In the genomic region with DNA sequence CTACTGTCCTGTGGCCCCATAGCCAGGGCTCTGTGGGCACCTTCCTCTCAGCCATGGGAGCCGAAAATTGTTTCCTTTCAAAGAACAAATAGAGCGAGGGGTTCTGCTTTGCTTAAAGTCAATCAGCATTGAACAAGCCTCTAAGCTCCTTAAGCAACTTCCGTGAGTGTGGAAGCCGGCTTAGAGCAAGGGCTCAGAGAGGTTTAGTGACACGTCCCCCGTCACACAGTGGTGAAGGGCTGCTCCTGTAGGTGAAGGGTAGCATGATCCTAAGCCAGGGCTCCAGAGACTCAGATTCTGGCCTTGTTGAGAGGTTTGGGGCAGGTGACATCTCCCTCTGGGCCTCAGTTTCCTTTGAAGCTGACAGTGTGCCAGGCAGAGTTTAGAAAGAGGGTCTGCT, we compare ENCODE assay signal across 16 cellular contexts.
A peak's percentile ranks its signal among the peaks of the same experiment; 100 is the strongest.
DNase-seq lines count a peak whose midpoint lies in the region; ATAC-seq, FAIRE-seq and TF ChIP-seq lines count a peak whose summit lies in the region.
"Had no signal": no experiment of that assay in that cellular context is flagged by ENCODE, and none has a peak within 500 bp of the region (broad histone marks: within the 10 kb centered on the region; RNA-seq: fewer than 3 reads in every experiment).

No MANE protein-coding gene starts in this region.

- TF ChIP-seq POLR2A in stomach (IDR thresholded peaks at IDR 0.05) = no peak
- no peak for TF ChIP-seq POLR2A in spleen (IDR thresholded peaks at IDR 0.05)

- peaks cover 9 to 41% of the 10 kb centered on the region in 2 donors for H3K4me1 ChIP-seq in esophagus (ENCODE audit: control insufficient read depth in 2 of 2, insufficient read depth in 2 of 2, low read length in 1 of 2)
- H3K4me1 ChIP-seq in lower lobe of right lung = peaks cover 15% of the 10 kb centered on the region
- no peaks in the 10 kb centered on the region for H3K4me1 ChIP-seq in hepatocyte (ENCODE audit: insufficient read depth)
- H3K4me1 ChIP-seq in stomach = peaks cover 0 to 9% (median 0%) of the 10 kb centered on the region in 4 donors
- H3K4me1 ChIP-seq in spleen = no peaks in the 10 kb centered on the region

- peak overlapping the region; percentile 91 for H3K27ac ChIP-seq in RWPE1
- peak overlapping the region; percentile 57 to 65 for H3K27ac ChIP-seq in esophagus (ENCODE audit: low read depth in 2 of 2, low read length in 1 of 2)
- H3K27ac ChIP-seq in lower lobe of right lung = no peak overlapping the region
- no peak overlapping the region for H3K27ac ChIP-seq in hepatocyte
- H3K27ac ChIP-seq in stomach = no peak overlapping the region
- H3K27ac ChIP-seq in spleen = no peak overlapping the region
- H3K27ac ChIP-seq: BLaER1 treated with 17β-estradiol and CSF1 and Interleukin-3, amounts not matched to agents 10 nM and 100 nM had no signal

- no peak for TF ChIP-seq CTCF in D721Med (IDR thresholded peaks at IDR 0.05; ENCODE audit: insufficient read depth, missing control alignments)
- no peak for TF ChIP-seq CTCF in RWPE1 (conservative IDR thresholded peaks at IDR 0.05; ENCODE audit: low read depth)
- no peak for TF ChIP-seq CTCF in lower lobe of right lung (IDR thresholded peaks at IDR 0.05)
- TF ChIP-seq CTCF in hepatocyte (IDR thresholded peaks at IDR 0.05; ENCODE audit: poor library complexity) = no peak
- TF ChIP-seq CTCF in stomach (IDR thresholded peaks at IDR 0.05) = no peak
- TF ChIP-seq CTCF in spleen (IDR thresholded peaks at IDR 0.05 in 8 of 11, conservative IDR thresholded peaks at IDR 0.05 in 3 of 11) = no peak

- H3K9me3 ChIP-seq in esophagus (ENCODE audit: control insufficient read depth in 2 of 2, insufficient read depth in 1 of 2, low read depth in 1 of 2, low read length in 1 of 2) = no peaks in the 10 kb centered on the region
- H3K9me3 ChIP-seq in lower lobe of right lung = no peaks in the 10 kb centered on the region
- H3K9me3 ChIP-seq in hepatocyte (ENCODE audit: low read depth) = no peaks in the 10 kb centered on the region
- H3K9me3 ChIP-seq in stomach = no peaks in the 10 kb centered on the region
- no peaks in the 10 kb centered on the region for H3K9me3 ChIP-seq in spleen
- H3K9me3 ChIP-seq: BLaER1 treated with 17β-estradiol and CSF1 and Interleukin-3, amounts not matched to agents 10 nM and 100 nM had no signal

- CTCF ChIA-PET in RWPE1 (lab: Yijun Ruan, JAX) = interaction anchor here (0.6 to 0.7 kb wide), 3 partner anchors 68 to 1371 kb away, joined by 3 read pairs; no protein-coding TSS in a partner anchor

- TF ChIP-seq EP300 in stomach (IDR thresholded peaks at IDR 0.05) = no peak

- 65 to 68% methylated on average over 6 of the region's 6 CpGs for WGBS in esophagus, 2 donors
- 93% methylated on average over 6 of the region's 6 CpGs for WGBS in hepatocyte (ENCODE audit: low lambda C conversion rate, missing lambda C conversion rate)
- WGBS in stomach, 5 donors = 78 to 93% (median 89%) methylated on average over 6 of the region's 6 CpGs
- 83 to 89% (median 87%) methylated on average over 6 of the region's 6 CpGs for WGBS in spleen, 5 donors

- ATAC-seq in lower lobe of right lung (peak in 1 of 2 donors; percentile 36), HG03457 (IDR thresholded peaks at IDR 0.05; ENCODE audit: unreplicated experiment) (no peak)
- ATAC-seq: CD8-positive, alpha-beta T cell; GM12878 had no signal

- no peaks in the 10 kb centered on the region for H4K20me1 ChIP-seq in hepatocyte (ENCODE audit: insufficient read depth, poor library complexity, severe bottlenecking)
- H4K20me1 ChIP-seq: BLaER1 treated with 17β-estradiol and CSF1 and Interleukin-3, amounts not matched to agents 10 nM and 100 nM had no signal

- H3K27me3 ChIP-seq in esophagus (ENCODE audit: control insufficient read depth in 1 of 2, insufficient read depth in 2 of 2, low read length in 2 of 2) (no peaks in the 10 kb centered on the region), lower lobe of right lung (ENCODE audit: low read depth) (peaks cover 14% of the 10 kb centered on the region), hepatocyte (no peaks in the 10 kb centered on the region), stomach (peaks cover 0 to 47% (median 0%) of the 10 kb centered on the region in 3 donors), spleen (replicated peaks in 1 of 7) (peaks cover 0 to 47% (median 0%) of the 10 kb centered on the region in 7 donors)

- H3K4me2 ChIP-seq in hepatocyte = no peak overlapping the region
- H3K4me2 ChIP-seq: BLaER1 treated with 17β-estradiol and CSF1 and Interleukin-3, amounts not matched to agents 10 nM and 100 nM had no signal

- FAIRE-seq in D721Med (lab: Jason Lieb, UNC) = no peak
- FAIRE-seq: GM12878, H1 had no signal

- DNase-seq in D721Med (ENCODE audit: insufficient read length, low spot score) (peak; percentile 38), RWPE1 (ENCODE audit: low spot score) (no peak), lower lobe of right lung (peak; percentile 21), hepatocyte (ENCODE audit: low spot score) (no peak), stomach (no peak), spleen (no peak)
- DNase-seq: Calu3; CD8-positive, alpha-beta T cell; DMS79 treated with DMSO at 0.1 percent for 48 hours; GF-D8; H9 had no signal

- H3K4me3 ChIP-seq in esophagus (ENCODE audit: low read depth in 1 of 2, low read length in 2 of 2) (no peak overlapping the region), lower lobe of right lung (no peak overlapping the region), hepatocyte (no peak overlapping the region), stomach (no peak overlapping the region), spleen (no peak overlapping the region)
- H3K4me3 ChIP-seq: BLaER1 treated with 17β-estradiol and CSF1 and Interleukin-3, amounts not matched to agents 10 nM and 100 nM; GM12878 had no signal

- no peaks in the 10 kb centered on the region for H3K79me2 ChIP-seq in hepatocyte

- POLR2A ChIA-PET in RWPE1 (lab: Yijun Ruan, JAX; ENCODE audit: low non-redundant PET) = no interaction called here

- intact Hi-C loops in lower lobe of right lung (cut with DNase I) (no loop called here), stomach (cut with DNase I; ENCODE audit: low total_unique reads) (no loop called here), spleen (cut with DNase I; ENCODE audit: low total_unique reads) (no loop called here)

- H3K36me3 ChIP-seq in esophagus (ENCODE audit: control insufficient read depth in 2 of 2, insufficient read depth in 2 of 2, low read length in 1 of 2) = no peaks in the 10 kb centered on the region
- H3K36me3 ChIP-seq in lower lobe of right lung = no peaks in the 10 kb centered on the region
- no peaks in the 10 kb centered on the region for H3K36me3 ChIP-seq in hepatocyte (replicated peaks; ENCODE audit: insufficient read depth, low read depth)
- H3K36me3 ChIP-seq in stomach = no peaks in the 10 kb centered on the region
- H3K36me3 ChIP-seq in spleen = no peaks in the 10 kb centered on the region
- H3K36me3 ChIP-seq: BLaER1 treated with 17β-estradiol and CSF1 and Interleukin-3, amounts not matched to agents 10 nM and 100 nM had no signal

- no peak overlapping the region for H2AFZ ChIP-seq in hepatocyte

- no peaks in the 10 kb centered on the region for H3K9me2 ChIP-seq in hepatocyte (replicated peaks; ENCODE audit: insufficient read depth)

Comparison
In these comparisons a context has a peak if more than half of its experiments do, and no peak if none do; other contexts are left out.
1. DNase-seq: peak in D721Med (single experiment) and lower lobe of right lung (single experiment); none in RWPE1 (single experiment), hepatocyte (single experiment), stomach (single experiment) and spleen (single experiment).
2. H3K27ac ChIP-seq: peak in RWPE1 (single experiment) and esophagus (2 of 2); none in lower lobe of right lung (single experiment), hepatocyte (single experiment), stomach (0 of 5) and spleen (0 of 8).